19 cellular contexts compared by ENCODE assay signal in the genomic region with DNA sequence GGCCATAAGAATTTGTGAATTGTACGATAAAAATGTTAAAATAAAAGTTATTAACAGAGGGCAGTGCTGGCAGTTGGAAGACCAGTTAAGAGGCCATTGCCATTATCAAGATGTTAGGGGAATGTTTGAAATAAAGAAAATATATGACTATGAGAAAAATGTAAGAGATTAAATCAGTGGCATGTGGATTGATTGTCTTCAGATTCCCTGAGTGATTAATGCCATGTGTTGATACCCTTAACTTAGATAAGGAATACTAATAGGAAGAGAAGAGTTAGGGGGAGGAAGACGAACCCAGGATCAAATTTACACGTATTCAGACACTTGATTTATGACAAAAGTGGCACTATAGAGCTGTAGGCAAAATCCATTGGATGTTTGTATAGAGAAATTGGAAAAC.
"Had no signal": no experiment of that assay in that cellular context is flagged by ENCODE, and none has a peak within 500 bp of the region (broad histone marks: within the 10 kb centered on the region; RNA-seq: fewer than 3 reads in every experiment).

No MANE protein-coding gene starts in this region.

- H2AFZ ChIP-seq: neural progenitor cell had no signal

- H3K27ac ChIP-seq: esophagus squamous epithelium, left lung, neural progenitor cell, psoas muscle, skin epidermis, spleen, thoracic aorta, vagina had no signal

- H3K36me3 ChIP-seq: neural progenitor cell, vagina had no signal

- H3K9me3 ChIP-seq: esophagus squamous epithelium, psoas muscle, thoracic aorta, vagina had no signal

- H3K4me1 ChIP-seq: left lung, neural progenitor cell, spleen had no signal

- ATAC-seq: effector memory CD8-positive, alpha-beta T cell; left lung; mucosa of descending colon; naive thymus-derived CD4-positive, alpha-beta T cell; psoas muscle; right cardiac atrium; stimulated activated naive B cell treated with anti-CD40 and anti-IgM and Interleukin-4, amounts not matched to agents 10 μg/mL and 1 μg/mL and 100 μg/mL, for 72 hours had no signal

- H3K4me3 ChIP-seq: esophagus squamous epithelium, left lung, mucosa of descending colon, neural progenitor cell, psoas muscle, skin epidermis, spleen, thoracic aorta, vagina had no signal

- FAIRE-seq: endometrium, kidney had no signal

- H3K9ac ChIP-seq: neural progenitor cell had no signal

- H3K4me2 ChIP-seq: neural progenitor cell had no signal

- H3K27me3 ChIP-seq: esophagus squamous epithelium, left lung, neural progenitor cell, spleen, vagina had no signal

- DNase-seq: cortex of kidney; effector memory CD8-positive, alpha-beta T cell; erythroblast; esophagus squamous epithelium; foreskin melanocyte; kidney; left lung; mesenchymal stem cell; mucosa of descending colon; naive thymus-derived CD4-positive, alpha-beta T cell; psoas muscle; right cardiac atrium; spleen; stimulated activated naive B cell treated with anti-CD40 and anti-IgM and Interleukin-4, amounts not matched to agents 10 μg/mL and 1 μg/mL and 100 μg/mL, for 72 hours had no signal
